In the genomic region with DNA sequence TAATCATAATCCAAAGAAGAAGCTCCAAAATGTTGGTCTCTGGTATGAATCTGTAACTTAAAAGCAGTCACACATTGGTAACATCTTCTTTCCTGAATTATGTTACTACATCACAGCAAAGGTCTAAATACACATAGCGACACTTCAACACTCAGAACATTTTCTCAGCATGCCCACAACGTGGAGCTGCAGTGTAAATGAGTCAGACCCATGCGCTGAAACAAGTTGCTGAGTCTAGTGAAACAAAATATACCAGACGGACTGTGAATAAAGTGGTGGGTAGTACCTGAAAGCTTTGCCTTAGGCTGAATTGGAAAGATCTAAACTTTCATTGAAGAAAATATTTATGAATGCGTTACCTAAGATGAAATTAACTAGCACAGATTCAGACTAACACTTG, we compare ENCODE assay signal across 10 cellular contexts. TPM values are rescaled to one million over a fixed set of nuclear protein-coding genes. Genes with fewer than 3 reads are reported as not detected.
DNase-seq lines count a peak whose midpoint lies in the region; ATAC-seq and TF ChIP-seq lines count a peak whose summit lies in the region.
"Had no signal": no experiment of that assay in that cellular context is flagged by ENCODE, and none has a peak within 500 bp of the region (broad histone marks: within the 10 kb centered on the region; RNA-seq: fewer than 3 reads in every experiment).

No MANE protein-coding gene starts in this region.

- H3K27me3 ChIP-seq in GM06990 (replicated peaks; ENCODE audit: control insufficient read depth, insufficient read depth, low read length), result no peaks in the 10 kb centered on the region

- no peaks in the 10 kb centered on the region for H3K9me3 Mint-ChIP-seq in stimulated activated naive B cell treated with anti-CD40 and anti-IgM and Interleukin-4, amounts not matched to agents 10 μg/mL and 1 μg/mL and 100 μg/mL, for 72 hours
- H3K9me3 Mint-ChIP-seq in activated naive CD4-positive, alpha-beta T cell treated with anti-CD3 and anti-CD28 coated beads, Interleukin-2, amount 10 ng/mL, durations not matched to agents 7 days and 5 days, result no peaks in the 10 kb centered on the region
- H3K9me3 Mint-ChIP-seq: activated naive CD8-positive, alpha-beta T cell treated with anti-CD3 and anti-CD28 coated beads, Interleukin-2, amount 10 ng/mL, durations not matched to agents 7 days and 5 days; naive B cell had no signal

- H3K4me3 Mint-ChIP-seq in stimulated activated naive B cell treated with anti-CD40 and anti-IgM and Interleukin-4, amounts not matched to agents 10 μg/mL and 1 μg/mL and 100 μg/mL, for 72 hours, result no peak overlapping the region
- H3K4me3 Mint-ChIP-seq in activated naive CD4-positive, alpha-beta T cell treated with anti-CD3 and anti-CD28 coated beads, Interleukin-2, amount 10 ng/mL, durations not matched to agents 7 days and 5 days, result no peak overlapping the region
- H3K4me3 Mint-ChIP-seq: activated naive CD8-positive, alpha-beta T cell treated with anti-CD3 and anti-CD28 coated beads, Interleukin-2, amount 10 ng/mL, durations not matched to agents 7 days and 5 days; naive B cell had no signal

- TF ChIP-seq CTCF in GM06990 (IDR thresholded peaks at IDR 0.05; ENCODE audit: insufficient read depth, low read length, poor library complexity, severe bottlenecking) (peak; percentile 16), epithelial cell of esophagus (IDR thresholded peaks at IDR 0.05; ENCODE audit: insufficient read depth, low read depth, low read length, missing control alignments) (peak; percentile 51), omental fat pad (IDR thresholded peaks at IDR 0.05) (no peak)

- no peak overlapping the region for H3K27ac Mint-ChIP-seq in stimulated activated naive B cell treated with anti-CD40 and anti-IgM and Interleukin-4, amounts not matched to agents 10 μg/mL and 1 μg/mL and 100 μg/mL, for 72 hours
- no peak overlapping the region for H3K27ac Mint-ChIP-seq in activated naive CD4-positive, alpha-beta T cell treated with anti-CD3 and anti-CD28 coated beads, Interleukin-2, amount 10 ng/mL, durations not matched to agents 7 days and 5 days
- H3K27ac Mint-ChIP-seq: activated naive CD8-positive, alpha-beta T cell treated with anti-CD3 and anti-CD28 coated beads, Interleukin-2, amount 10 ng/mL, durations not matched to agents 7 days and 5 days; naive B cell had no signal

- H3K4me1 Mint-ChIP-seq in stimulated activated naive B cell treated with anti-CD40 and anti-IgM and Interleukin-4, amounts not matched to agents 10 μg/mL and 1 μg/mL and 100 μg/mL, for 72 hours, result peaks cover 4 to 9% of the 10 kb centered on the region in 2 donors
- peaks cover 4% of the 10 kb centered on the region for H3K4me1 Mint-ChIP-seq in activated naive CD4-positive, alpha-beta T cell treated with anti-CD3 and anti-CD28 coated beads, Interleukin-2, amount 10 ng/mL, durations not matched to agents 7 days and 5 days

- no peaks in the 10 kb centered on the region for H3K36me3 Mint-ChIP-seq in stimulated activated naive B cell treated with anti-CD40 and anti-IgM and Interleukin-4, amounts not matched to agents 10 μg/mL and 1 μg/mL and 100 μg/mL, for 72 hours
- H3K36me3 Mint-ChIP-seq in activated naive CD4-positive, alpha-beta T cell treated with anti-CD3 and anti-CD28 coated beads, Interleukin-2, amount 10 ng/mL, durations not matched to agents 7 days and 5 days, result no peaks in the 10 kb centered on the region
- H3K36me3 Mint-ChIP-seq: activated naive CD8-positive, alpha-beta T cell treated with anti-CD3 and anti-CD28 coated beads, Interleukin-2, amount 10 ng/mL, durations not matched to agents 7 days and 5 days; naive B cell had no signal

- CTCF ChIA-PET in activated naive CD4-positive, alpha-beta T cell treated with anti-CD3 and anti-CD28 coated beads, Interleukin-2, amount 10 ng/mL, durations not matched to agents 7 days and 5 days (lab: Charles Lee), result no interaction called here

- peaks cover 1 to 10% of the 10 kb centered on the region in 2 donors for H3K27me3 Mint-ChIP-seq in stimulated activated naive B cell treated with anti-CD40 and anti-IgM and Interleukin-4, amounts not matched to agents 10 μg/mL and 1 μg/mL and 100 μg/mL, for 72 hours
- H3K27me3 Mint-ChIP-seq in activated naive CD4-positive, alpha-beta T cell treated with anti-CD3 and anti-CD28 coated beads, Interleukin-2, amount 10 ng/mL, durations not matched to agents 7 days and 5 days, result peaks cover 14% of the 10 kb centered on the region

- DNase-seq in GM06990 (ENCODE audit: extremely low read depth, insufficient read length), result no peak
- peak; percentile 1 for DNase-seq in NCI-H2227 treated with DMSO at 0.1 percent for 48 hours (lab: John Stamatoyannopoulos, UW)
- peak; percentile 75 for DNase-seq in epithelial cell of esophagus (ENCODE audit: low read depth)
- no peak for DNase-seq in omental fat pad (ENCODE audit: low spot score)
- no peak for DNase-seq in stimulated activated naive B cell treated with anti-CD40 and anti-IgM and Interleukin-4, amounts not matched to agents 10 μg/mL and 1 μg/mL and 100 μg/mL, for 72 hours
- no peak for DNase-seq in NCI-H2081 (lab: John Stamatoyannopoulos, UW)
- DNase-seq in activated naive CD4-positive, alpha-beta T cell treated with anti-CD3 and anti-CD28 coated beads, Interleukin-2, amount 10 ng/mL, durations not matched to agents 7 days and 5 days, result no peak
- DNase-seq: activated naive CD8-positive, alpha-beta T cell treated with anti-CD3 and anti-CD28 coated beads, Interleukin-2, amount 10 ng/mL, durations not matched to agents 7 days and 5 days; naive B cell had no signal

- H3K4me3 ChIP-seq in GM06990 (replicated peaks; ENCODE audit: low read depth, low read length), result no peak overlapping the region
- H3K4me3 ChIP-seq in epithelial cell of esophagus (ENCODE audit: low read length), result no peak overlapping the region

- ATAC-seq in omental fat pad (ENCODE audit: low FRiP score), result peak; percentile 44
- ATAC-seq in GM21360 (IDR thresholded peaks at IDR 0.05; ENCODE audit: unreplicated experiment), result no peak
- no peak for ATAC-seq in stimulated activated naive B cell treated with anti-CD40 and anti-IgM and Interleukin-4, amounts not matched to agents 10 μg/mL and 1 μg/mL and 100 μg/mL, for 72 hours (replicated peaks)

- no peaks in the 10 kb centered on the region for H3K36me3 ChIP-seq in GM06990 (ENCODE audit: control insufficient read depth, insufficient read depth, low read length)

RNA-seq across cellular contexts. Expression of gene GOLGA8B, which starts 33.2 kb away (rescaled TPM):
- 100 to 1,000 TPM in 1 of 4 donors, 10 to 100 TPM in 3; 59.3 to 120 (median 86.5) TPM for total RNA-seq in omental fat pad

Comparison
In these comparisons a context has a peak if more than half of its experiments do, and no peak if none do; other contexts are left out.
1. DNase-seq: peak in NCI-H2227 treated with DMSO at 0.1 percent for 48 hours (single experiment) and epithelial cell of esophagus (single experiment); none in GM06990 (single experiment), omental fat pad (single experiment), stimulated activated naive B cell treated with anti-CD40 and anti-IgM and Interleukin-4, amounts not matched to agents 10 μg/mL and 1 μg/mL and 100 μg/mL, for 72 hours (single experiment), NCI-H2081 (0 of 2) and activated naive CD4-positive, alpha-beta T cell treated with anti-CD3 and anti-CD28 coated beads, Interleukin-2, amount 10 ng/mL, durations not matched to agents 7 days and 5 days (single experiment).
2. CTCF ChIP-seq: peak in GM06990 (single experiment) and epithelial cell of esophagus (single experiment); none in omental fat pad (0 of 3).